Comparison of ENCODE assay signal across 1 cellular context in the genomic region with DNA sequence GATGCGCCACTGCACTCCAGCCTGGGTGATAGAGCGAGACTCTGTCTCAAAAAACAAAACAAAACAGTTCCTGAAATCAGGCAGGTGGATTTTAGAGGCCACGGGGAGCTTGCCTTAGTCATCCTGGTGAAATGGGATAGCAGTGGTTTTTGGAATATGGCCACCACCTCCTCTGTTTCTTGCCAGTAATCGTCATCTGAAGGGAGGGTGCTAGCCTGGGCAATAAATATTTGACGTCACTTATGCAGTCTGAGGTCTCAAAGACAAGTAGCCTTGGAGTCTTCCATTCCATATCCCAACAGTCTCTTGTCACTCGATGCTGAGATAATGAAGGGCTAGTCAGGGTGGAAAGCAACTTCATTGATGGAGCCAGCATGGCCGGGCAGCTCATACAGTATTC.
TF ChIP-seq lines count a peak whose summit lies in the region.

No MANE protein-coding gene starts in this region.

TF ChIP-seq in IMR-90, 13 proteins besides CTCF, POLR2A, EP300 and RAD21:
- no peak for TF ChIP-seq FOS (IDR thresholded peaks at IDR 0.05; ENCODE audit: low read depth, low read length)
